23 cellular contexts compared by ENCODE assay signal in the genomic region with DNA sequence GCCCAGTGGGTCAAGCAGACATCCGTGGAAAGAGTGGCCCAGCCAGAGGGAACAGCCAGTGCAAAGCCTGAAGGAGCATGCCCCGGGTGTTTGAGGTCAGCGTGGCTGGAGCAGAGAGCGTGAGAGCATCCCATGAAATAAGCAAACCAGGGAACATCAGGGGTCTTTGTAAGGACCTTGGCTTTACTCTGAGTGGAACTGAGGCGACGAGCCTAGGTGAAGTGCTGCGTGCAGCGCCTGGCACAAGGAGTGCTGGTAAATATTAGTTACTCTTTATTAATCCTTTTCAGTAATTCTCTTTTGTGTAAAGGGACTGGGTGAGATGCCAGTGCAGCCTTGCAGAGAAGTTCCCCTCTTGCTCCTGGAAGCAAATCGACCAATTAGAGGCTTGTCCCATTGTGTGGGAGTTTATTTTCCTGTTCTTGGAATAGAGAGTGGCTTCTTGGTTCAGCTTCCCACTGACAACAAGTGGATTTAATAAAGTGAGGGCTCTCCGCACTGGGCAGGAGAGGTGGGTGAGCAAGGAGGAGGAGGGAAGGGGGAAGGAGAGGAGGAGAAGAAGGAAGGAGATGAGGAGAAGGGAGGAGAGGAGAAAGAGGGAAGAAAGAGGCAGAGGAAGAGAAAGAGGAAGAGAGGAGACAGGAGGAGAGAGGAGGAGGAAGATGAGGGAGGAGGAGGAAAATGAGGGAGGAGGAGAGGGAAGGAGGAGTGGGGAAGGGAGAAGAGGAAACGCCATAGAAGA. TPM values are rescaled to one million over a fixed set of nuclear protein-coding genes. Genes with fewer than 3 reads are reported as not detected.
"Had no signal": no experiment of that assay in that cellular context is flagged by ENCODE, and none has a peak within 500 bp of the region (broad histone marks: within the 10 kb centered on the region; RNA-seq: fewer than 3 reads in every experiment).

No MANE protein-coding gene starts in this region.

- H3K36me3 ChIP-seq: colonic mucosa, heart left ventricle, left ventricle myocardium inferior, tibial nerve had no signal

- H3K4me1 ChIP-seq: body of pancreas, colonic mucosa, foreskin keratinocyte, heart left ventricle, left ventricle myocardium inferior, parathyroid adenoma, tibial nerve had no signal

- ATAC-seq: activated CD4-positive, alpha-beta T cell treated with anti-CD3 and anti-CD28 coated beads for 36 hours; activated T-helper 17 cell treated with anti-CD3 and anti-CD28 coated beads, Interleukin-2, amount 50 U/mL, for 72 hours; body of pancreas; foreskin keratinocyte; heart left ventricle; mucosa of descending colon; WTC11 had no signal

- H3K4me1 Mint-ChIP-seq: activated CD4-positive, alpha-beta memory T cell treated with anti-CD3 and anti-CD28 coated beads, Interleukin-2, amount 10 ng/mL, durations not matched to agents 7 days and 5 days had no signal

- H3K9me3 Mint-ChIP-seq: activated CD4-positive, alpha-beta memory T cell treated with anti-CD3 and anti-CD28 coated beads, Interleukin-2, amount 10 ng/mL, durations not matched to agents 7 days and 5 days; activated naive CD8-positive, alpha-beta T cell treated with anti-CD3 and anti-CD28 coated beads for 36 hours; activated T-helper 17 cell treated with anti-CD3 and anti-CD28 coated beads, Interleukin-2, amount 50 U/mL, for 72 hours; endodermal cell; naive B cell; WTC11 had no signal

- H3K36me3 Mint-ChIP-seq: activated naive CD8-positive, alpha-beta T cell treated with anti-CD3 and anti-CD28 coated beads for 36 hours; naive B cell; WTC11 had no signal

- H3K9me3 ChIP-seq: body of pancreas, colonic mucosa, heart left ventricle, left ventricle myocardium inferior, mucosa of descending colon, tibial nerve had no signal

- H3K27ac Mint-ChIP-seq: activated CD4-positive, alpha-beta memory T cell treated with anti-CD3 and anti-CD28 coated beads, Interleukin-2, amount 10 ng/mL, durations not matched to agents 7 days and 5 days; activated CD4-positive, alpha-beta T cell treated with anti-CD3 and anti-CD28 coated beads for 36 hours; activated naive CD8-positive, alpha-beta T cell treated with anti-CD3 and anti-CD28 coated beads for 36 hours; activated T-helper 17 cell treated with anti-CD3 and anti-CD28 coated beads, Interleukin-2, amount 50 U/mL, for 72 hours; endodermal cell; WTC11 had no signal

- H3K27me3 Mint-ChIP-seq: activated CD4-positive, alpha-beta T cell treated with anti-CD3 and anti-CD28 coated beads for 36 hours; activated naive CD8-positive, alpha-beta T cell treated with anti-CD3 and anti-CD28 coated beads for 36 hours had no signal

- H3K4me3 ChIP-seq: body of pancreas, colonic mucosa, heart left ventricle, left ventricle myocardium inferior, mucosa of descending colon, tibial nerve had no signal

- H3K27ac ChIP-seq: body of pancreas, colonic mucosa, foreskin keratinocyte, heart left ventricle, left ventricle myocardium inferior, parathyroid adenoma, tibial nerve had no signal

- DNase-seq: activated CD4-positive, alpha-beta memory T cell treated with anti-CD3 and anti-CD28 coated beads, Interleukin-2, amount 10 ng/mL, durations not matched to agents 7 days and 5 days; activated CD4-positive, alpha-beta T cell treated with anti-CD3 and anti-CD28 coated beads for 36 hours; activated naive CD4-positive, alpha-beta T cell; activated naive CD8-positive, alpha-beta T cell treated with anti-CD3 and anti-CD28 coated beads for 36 hours; activated T-cell treated with anti-CD3 and anti-CD28 coated beads, Interleukin-2, amount 50 U/mL, for 1 hour; amniotic stem cell; body of pancreas; central memory CD4-positive, alpha-beta T cell; colonic mucosa; endodermal cell; foreskin keratinocyte; heart left ventricle; left ventricle myocardium inferior; mammary epithelial cell; mucosa of descending colon; naive B cell; stimulated activated naive CD4-positive, alpha-beta T cell; SW 1271 had no signal

- H3K4me3 Mint-ChIP-seq: activated CD4-positive, alpha-beta memory T cell treated with anti-CD3 and anti-CD28 coated beads, Interleukin-2, amount 10 ng/mL, durations not matched to agents 7 days and 5 days; activated CD4-positive, alpha-beta T cell treated with anti-CD3 and anti-CD28 coated beads for 36 hours; activated naive CD8-positive, alpha-beta T cell treated with anti-CD3 and anti-CD28 coated beads for 36 hours; activated T-helper 17 cell treated with anti-CD3 and anti-CD28 coated beads, Interleukin-2, amount 50 U/mL, for 72 hours; endodermal cell; naive B cell; WTC11 had no signal

RNA-seq across cellular contexts. Expression of a gene that starts 37.6 kb away (rescaled TPM):
- total RNA-seq: fibroblast of lung, left ventricle myocardium inferior had no signal
